Comparison of ENCODE assay signal across 30 cellular contexts in the genomic region with DNA sequence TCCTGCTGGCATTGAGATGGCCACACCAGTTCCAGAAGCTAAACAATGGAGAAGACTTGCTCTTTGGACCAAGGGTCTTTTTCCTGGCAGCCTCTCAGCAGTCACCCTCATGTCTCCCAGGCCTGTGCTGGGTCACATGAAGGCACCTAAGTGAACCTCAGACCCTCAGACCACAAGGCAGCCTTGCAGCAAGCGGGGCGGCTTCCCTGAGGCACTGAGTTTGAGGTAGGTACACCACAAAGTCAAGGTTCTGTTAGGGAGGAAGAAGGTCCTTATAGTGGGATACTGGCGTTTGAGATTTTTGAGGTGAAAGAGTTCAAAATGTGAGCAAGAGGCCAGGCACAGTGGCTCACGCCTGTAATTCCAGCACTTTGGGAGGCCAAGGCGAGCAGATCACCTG. TPM values are rescaled to one million over a fixed set of nuclear protein-coding genes. Genes with fewer than 3 reads are reported as not detected.
"Had no signal": no experiment of that assay in that cellular context is flagged by ENCODE, and none has a peak within 500 bp of the region (broad histone marks: within the 10 kb centered on the region; RNA-seq: fewer than 3 reads in every experiment).

No MANE protein-coding gene starts in this region.

- H3K27ac ChIP-seq: body of pancreas, colonic mucosa, epithelial cell of prostate, esophagus squamous epithelium, gastroesophageal sphincter, WERI-Rb-1 had no signal

- H3K36me3 ChIP-seq: colonic mucosa, esophagus squamous epithelium, gastroesophageal sphincter, WERI-Rb-1 had no signal

- DNase-seq: activated B cell treated with CpG ODN at 0.5 μM for 24 hours; activated CD4-positive, alpha-beta T cell treated with anti-CD3 and anti-CD28 coated beads for 48 hours; activated CD4-positive, alpha-beta T cell treated with anti-CD3 and anti-CD28 coated beads, Interleukin-2, amount 50 U/mL, for 1 hour; activated CD4-positive, alpha-beta T cell treated with anti-CD3 and anti-CD28 coated beads, Interleukin-2, amount 50 U/mL, for 48 hours; activated CD8-positive, alpha-beta memory T cell treated with anti-CD3 and anti-CD28 coated beads for 24 hours; activated CD8-positive, alpha-beta T cell treated with anti-CD3 and anti-CD28 coated beads for 36 hours; activated effector memory CD4-positive, alpha-beta T cell treated with Interleukin-2 at 50 U/mL for 16 hours; activated gamma-delta T cell treated with Interleukin-2 at 50 U/mL for 16 hours; activated naive CD4-positive, alpha-beta T cell treated with anti-CD3 and anti-CD28 coated beads, Interleukin-2, amount 50 U/mL, for 16 hours; activated naive CD4-positive, alpha-beta T cell treated with Interleukin-2 at 50 U/mL for 16 hours; activated T-cell treated with anti-CD3 and anti-CD28 coated beads, Interleukin-2, amount 50 U/mL, for 4 hours; amniotic stem cell; anterior cingulate cortex; body of pancreas; central memory CD4-positive, alpha-beta T cell; cerebellar nuclear complex; colonic mucosa; effector CD8-positive, alpha-beta T cell; esophagus squamous epithelium; foreskin melanocyte; T-helper 1 cell; T-helper 17 cell; T1000; WERI-Rb-1 had no signal

- H3K27ac Mint-ChIP-seq: activated B cell treated with CpG ODN at 0.5 μM for 24 hours; activated CD8-positive, alpha-beta T cell treated with anti-CD3 and anti-CD28 coated beads for 36 hours; activated naive CD8-positive, alpha-beta T cell; activated T-helper 17 cell treated with anti-CD3 and anti-CD28 coated beads, Interleukin-2, amount 50 U/mL, for 72 hours; T-helper 17 cell; T-helper 2 cell treated with Interferon-gamma antibody and Interleukin-4, amounts not matched to agents 5 μg/mL and 100 μg/mL, for 36 hours had no signal

- H3K4me1 Mint-ChIP-seq: activated B cell treated with CpG ODN at 0.5 μM for 24 hours had no signal

- H3K9me3 Mint-ChIP-seq: activated B cell treated with CpG ODN at 0.5 μM for 24 hours; activated CD8-positive, alpha-beta T cell treated with anti-CD3 and anti-CD28 coated beads for 36 hours; activated T-cell treated with anti-CD3 and anti-CD28 coated beads, Interleukin-2, amount 50 U/mL, for 4 hours; activated T-helper 17 cell treated with anti-CD3 and anti-CD28 coated beads, Interleukin-2, amount 50 U/mL, for 72 hours; T-helper 2 cell treated with Interferon-gamma antibody and Interleukin-4, amounts not matched to agents 5 μg/mL and 100 μg/mL, for 36 hours had no signal

- H3K4me3 ChIP-seq: body of pancreas, colonic mucosa, esophagus squamous epithelium, gastroesophageal sphincter had no signal

- ATAC-seq: activated CD4-positive, CD25-positive, alpha-beta regulatory T cell treated with anti-CD3 and anti-CD28 coated beads, Interleukin-2, amount 50 U/mL, for 24 hours; activated CD8-positive, alpha-beta T cell treated with anti-CD3 and anti-CD28 coated beads for 36 hours; activated T-cell treated with anti-CD3 and anti-CD28 coated beads, Interleukin-2, amount 50 U/mL, for 4 hours; activated T-helper 17 cell treated with anti-CD3 and anti-CD28 coated beads, Interleukin-2, amount 50 U/mL, for 72 hours; body of pancreas; gastroesophageal sphincter; T-helper 17 cell had no signal

- H3K4me3 Mint-ChIP-seq: activated B cell treated with CpG ODN at 0.5 μM for 24 hours; activated CD8-positive, alpha-beta T cell treated with anti-CD3 and anti-CD28 coated beads for 36 hours; activated naive CD8-positive, alpha-beta T cell; activated T-cell treated with anti-CD3 and anti-CD28 coated beads, Interleukin-2, amount 50 U/mL, for 4 hours; activated T-helper 17 cell treated with anti-CD3 and anti-CD28 coated beads, Interleukin-2, amount 50 U/mL, for 72 hours; T-helper 17 cell; T-helper 2 cell treated with Interferon-gamma antibody and Interleukin-4, amounts not matched to agents 5 μg/mL and 100 μg/mL, for 36 hours had no signal

- H3K27me3 ChIP-seq: body of pancreas, colonic mucosa, gastroesophageal sphincter had no signal

- H3K4me1 ChIP-seq: body of pancreas, esophagus squamous epithelium, gastroesophageal sphincter had no signal

- H3K9me3 ChIP-seq: body of pancreas, colonic mucosa, esophagus squamous epithelium, gastroesophageal sphincter had no signal

- H3K36me3 Mint-ChIP-seq: activated naive CD8-positive, alpha-beta T cell had no signal

RNA-seq across cellular contexts. Expression of a gene that starts 8.5 kb away (rescaled TPM):
- total RNA-seq: body of pancreas had no signal
